In genomic region chr12:18683603-18684002, GRCh38 we compare ENCODE assay signal across 16 cellular contexts. TPM values are rescaled to one million over a fixed set of nuclear protein-coding genes. Genes with fewer than 3 reads are reported as not detected.
A peak's percentile ranks its signal among the peaks of the same experiment; 100 is the strongest.
DNase-seq lines count a peak whose midpoint lies in the region; ATAC-seq and TF ChIP-seq lines count a peak whose summit lies in the region.
"Had no signal": no experiment of that assay in that cellular context is flagged by ENCODE, and none has a peak within 500 bp of the region (broad histone marks: within the 10 kb centered on the region; RNA-seq: fewer than 3 reads in every experiment).

No MANE protein-coding gene starts in this region.

- H3K27me3 ChIP-seq in SK-N-SH (ENCODE audit: insufficient read depth) (no peaks in the 10 kb centered on the region), adipocyte (replicated peaks; ENCODE audit: control insufficient read depth, insufficient read depth, low read length) (no peaks in the 10 kb centered on the region)

- ATAC-seq in SK-N-SH treated with all-trans-retinoic acid at 6 μM for 48 hours (peak; percentile 61; the same call in 2 of the 3 replicates), HG03521 (IDR thresholded peaks at IDR 0.05; ENCODE audit: unreplicated experiment) (no peak), GM19035 (IDR thresholded peaks at IDR 0.05; ENCODE audit: unreplicated experiment) (no peak)
- ATAC-seq: A549; naive thymus-derived CD8-positive, alpha-beta T cell had no signal

- no peak overlapping the region for H3K4me2 ChIP-seq in SK-N-SH
- H3K4me2 ChIP-seq: A549 had no signal

- H3F3A ChIP-seq in SK-N-SH (replicated peaks; ENCODE audit: insufficient read depth): no peaks in the 10 kb centered on the region

- H4K20me1 ChIP-seq in SK-N-SH (ENCODE audit: insufficient read depth): no peaks in the 10 kb centered on the region

- H3K9ac ChIP-seq in SK-N-SH (no peak overlapping the region), adipocyte (ENCODE audit: low read length) (no peak overlapping the region)

- POLR2A ChIA-PET in SK-N-SH (lab: Yijun Ruan, JAX): no interaction called here

- H3K9me3 ChIP-seq in SK-N-SH (no peaks in the 10 kb centered on the region; the same call in 1 of the 2 replicates), adipocyte (ENCODE audit: control insufficient read depth, low read length) (no peaks in the 10 kb centered on the region)
- H3K9me3 ChIP-seq: A549 had no signal

- no peaks in the 10 kb centered on the region for H3K4me1 ChIP-seq in SK-N-SH (ENCODE audit: control insufficient read depth in 1 of 2, insufficient read depth in 2 of 2, low read depth in 1 of 2, low read length in 1 of 2)
- H3K4me1 ChIP-seq in adipocyte (ENCODE audit: control insufficient read depth, insufficient read depth, low read length): peaks cover 9% of the 10 kb centered on the region
- H3K4me1 ChIP-seq: A549 had no signal

- TF ChIP-seq EP300 in SK-N-SH (IDR thresholded peaks at IDR 0.05; ENCODE audit: borderline replicate concordance in 1 of 2, low read depth in 1 of 2, low read length in 1 of 2): no peak

- TF ChIP-seq RAD21 in SK-N-SH (IDR thresholded peaks at IDR 0.05; ENCODE audit: low read length): no peak

- DNase-seq in SK-N-SH: no peak
- peak; percentile 14 for DNase-seq in adipocyte (ENCODE audit: low read depth)
- peak; percentile 17 for DNase-seq in fibroblast of peridontal ligament (ENCODE audit: extremely low read depth)
- no peak for DNase-seq in stimulated activated CD4-positive, alpha-beta T cell treated with anti-CD3 and anti-CD28 coated beads, Interleukin-2, amount 100 ng/mL, for 24 hours
- no peak for DNase-seq in cerebellar cortex (ENCODE audit: low spot score)
- DNase-seq: activated CD4-positive, alpha-beta T cell treated with anti-CD3 and anti-CD28 coated beads, Interleukin-2, amount 10 ng/mL, durations not matched to agents 24 days and 14 days; activated T-cell treated with anti-CD3 and anti-CD28 coated beads for 4 hours; cerebellar nuclear complex; naive thymus-derived CD8-positive, alpha-beta T cell; NCI-H2081 treated with DMSO at 0.1 percent for 48 hours; SHP77 had no signal

- H3K36me3 ChIP-seq in SK-N-SH (replicated peaks in 1 of 2; ENCODE audit: control insufficient read depth in 1 of 2, insufficient read depth in 2 of 2, low read length in 1 of 2) (no peaks in the 10 kb centered on the region), adipocyte (ENCODE audit: control insufficient read depth, insufficient read depth, low read length, severe bottlenecking) (no peaks in the 10 kb centered on the region)

- CTCF ChIA-PET in SK-N-SH (lab: Yijun Ruan, JAX): no interaction called here

- peak overlapping the region in 1 of 2 experiments; percentile 23; a peak in 1 of 4 replicates for H3K27ac ChIP-seq in SK-N-SH (ENCODE audit: low read depth in 2 of 2, low read length in 1 of 2)
- H3K27ac ChIP-seq: A549 had no signal

- TF ChIP-seq CTCF in SK-N-SH (IDR thresholded peaks at IDR 0.05): no peak

- H3K9me2 ChIP-seq in SK-N-SH: no peaks in the 10 kb centered on the region

- H2AFZ ChIP-seq in SK-N-SH (ENCODE audit: low read depth): no peak overlapping the region

- H3K4me3 ChIP-seq in SK-N-SH (ENCODE audit: low read depth in 2 of 2, low read length in 1 of 2): no peak overlapping the region
- no peak overlapping the region for H3K4me3 ChIP-seq in adipocyte (ENCODE audit: low read length)
- H3K4me3 ChIP-seq: A549 had no signal

- H3K79me2 ChIP-seq in SK-N-SH (ENCODE audit: insufficient read depth): no peaks in the 10 kb centered on the region

TF ChIP-seq in SK-N-SH treated with all-trans-retinoic acid at 6 μM for 48 hours, 23 proteins besides CTCF, POLR2A, EP300 and RAD21:
- TF ChIP-seq CREB5 (CRISPR knock-in tag; IDR thresholded peaks at IDR 0.05; ENCODE audit: low read depth): no peak
- no peak for TF ChIP-seq PATZ1 (CRISPR knock-in tag; IDR thresholded peaks at IDR 0.05; ENCODE audit: borderline replicate concordance)
- TF ChIP-seq ZC3H10 (CRISPR knock-in tag; IDR thresholded peaks at IDR 0.05): no peak
- no peak for TF ChIP-seq ISL1 (CRISPR knock-in tag; IDR thresholded peaks at IDR 0.05)
- TF ChIP-seq PPARA (CRISPR knock-in tag; IDR thresholded peaks at IDR 0.05; ENCODE audit: borderline replicate concordance): no peak
- TF ChIP-seq ZFP30 (CRISPR knock-in tag; IDR thresholded peaks at IDR 0.05): no peak
- TF ChIP-seq ZNF8 (CRISPR knock-in tag; IDR thresholded peaks at IDR 0.05): no peak
TF ChIP-seq in SK-N-SH treated with all-trans-retinoic acid at 6 μM for 48 hours: peak in this region for 0.

TF ChIP-seq in SK-N-SH, 30 proteins besides CTCF, POLR2A, EP300 and RAD21:
- TF ChIP-seq RCOR1 (IDR thresholded peaks at IDR 0.05; ENCODE audit: low read length) (no peak), RFX5 (IDR thresholded peaks at IDR 0.05; ENCODE audit: low read length) (no peak), SIN3A (IDR thresholded peaks at IDR 0.05; ENCODE audit: borderline replicate concordance, low read depth, low read length) (no peak), NFIC (IDR thresholded peaks at IDR 0.05; ENCODE audit: borderline replicate concordance) (no peak), IRF3 (IDR thresholded peaks at IDR 0.05; ENCODE audit: low read depth, low read length) (no peak), ZBTB33 (IDR thresholded peaks at IDR 0.05; ENCODE audit: borderline replicate concordance, low read depth) (no peak)

RNA-seq across cellular contexts. Expression of gene PLCZ1, which starts 54.2 kb away (rescaled TPM):
- polyA plus RNA-seq in SK-N-SH (2012; rRNA removed): 0.05 and 0.15 TPM in 2 replicates
- 0.04 and 0.08 TPM in 2 replicates for polyA plus RNA-seq in SK-N-SH (2012; cell fraction: cytosol; rRNA removed)
- polyA plus RNA-seq in SK-N-SH (2012; cell fraction: nucleus; rRNA removed): 0.38 and 0.98 TPM in 2 replicates
- polyA plus RNA-seq: A549; naive thymus-derived CD8-positive, alpha-beta T cell had no signal

RNA-seq across cellular contexts. Expression of gene CAPZA3, which starts 54.3 kb away (rescaled TPM):
- not detected in 2 replicates for polyA plus RNA-seq in SK-N-SH (2012; rRNA removed)
- not detected in 2 replicates for polyA plus RNA-seq in SK-N-SH (2012; cell fraction: cytosol; rRNA removed)
- not detected in 2 replicates for polyA plus RNA-seq in SK-N-SH (2012; cell fraction: nucleus; rRNA removed)
- polyA plus RNA-seq: A549; liver; naive thymus-derived CD8-positive, alpha-beta T cell had no signal

Comparison
In these comparisons a context has a peak if more than half of its experiments do, and no peak if none do; other contexts are left out.
1. DNase-seq: peak in adipocyte (single experiment) and fibroblast of peridontal ligament (single experiment); none in SK-N-SH (single experiment), stimulated activated CD4-positive, alpha-beta T cell treated with anti-CD3 and anti-CD28 coated beads, Interleukin-2, amount 100 ng/mL, for 24 hours (0 of 2) and cerebellar cortex (single experiment).